ENCODE assay signal across 16 cellular contexts in genomic region chr5:103375863-103376591, GRCh38.
"Had no signal": no experiment of that assay in that cellular context is flagged by ENCODE, and none has a peak within 500 bp of the region (broad histone marks: within the 10 kb centered on the region; RNA-seq: fewer than 3 reads in every experiment).

No MANE protein-coding gene starts in this region.

- H3K27me3 ChIP-seq: body of pancreas, tibial nerve, vagina had no signal

- H3K4me1 ChIP-seq: lower lobe of right lung, vagina had no signal

- H3K9me3 ChIP-seq: body of pancreas, lower lobe of right lung, vagina had no signal

- H3K27ac ChIP-seq: body of pancreas, lower lobe of right lung, tibial nerve, vagina had no signal

- ATAC-seq: activated T-cell treated with anti-CD3 and anti-CD28 coated beads, Interleukin-2, amount 50 U/mL, for 4 hours; body of pancreas; lower lobe of right lung; naive thymus-derived CD4-positive, alpha-beta T cell; T-helper 17 cell had no signal

- H3K4me3 ChIP-seq: body of pancreas, lower lobe of right lung, tibial nerve, vagina had no signal

- DNase-seq: activated CD4-positive, alpha-beta memory T cell treated with anti-CD3 and anti-CD28 coated beads, Interleukin-2, amount 10 ng/mL, durations not matched to agents 7 days and 5 days; activated CD4-positive, alpha-beta T cell treated with anti-CD3 and anti-CD28 coated beads for 4 hours; activated effector memory CD4-positive, alpha-beta T cell treated with Interleukin-2 at 50 U/mL for 16 hours; activated T-cell treated with anti-CD3 and anti-CD28 coated beads, Interleukin-2, amount 50 U/mL, for 4 hours; effector memory CD4-positive, alpha-beta T cell; immature natural killer cell; lower lobe of right lung; naive thymus-derived CD4-positive, alpha-beta T cell; nucleus accumbens; stimulated activated CD4-positive, alpha-beta T cell treated with anti-CD3 and anti-CD28 coated beads, Interleukin-15, amount 100 ng/mL, for 24 hours; stimulated activated CD4-positive, alpha-beta T cell treated with anti-CD3 and anti-CD28 coated beads, Interleukin-4, amount 100 ng/mL, for 1 hour; stimulated activated naive CD4-positive, alpha-beta T cell; T-helper 17 cell had no signal

- H3K36me3 ChIP-seq: lower lobe of right lung, tibial nerve, vagina had no signal
